Comparison of ENCODE assay signal across 20 cellular contexts in the genomic region with DNA sequence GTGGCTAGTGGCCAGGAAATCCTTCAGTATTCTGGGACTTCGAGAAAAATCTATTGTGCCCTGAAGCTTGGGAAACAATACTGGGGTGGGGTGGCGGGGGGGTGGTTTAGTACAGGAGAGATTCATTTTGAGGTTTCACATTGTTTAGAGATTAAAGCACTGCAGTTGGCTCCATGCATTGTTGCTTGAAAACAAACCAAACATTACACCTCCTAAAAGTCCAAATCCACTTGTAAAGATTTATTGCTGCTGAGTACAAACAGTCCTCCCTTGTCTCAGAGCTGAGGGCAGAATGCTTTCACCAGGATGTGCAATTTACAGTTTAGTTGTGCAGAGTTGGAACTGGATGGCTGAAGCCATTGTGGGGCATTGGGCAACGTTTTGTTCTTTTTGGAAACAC. TPM values are rescaled to one million over a fixed set of nuclear protein-coding genes. Genes with fewer than 3 reads are reported as not detected.
DNase-seq lines count a peak whose midpoint lies in the region; ATAC-seq and TF ChIP-seq lines count a peak whose summit lies in the region.
"Had no signal": no experiment of that assay in that cellular context is flagged by ENCODE, and none has a peak within 500 bp of the region (broad histone marks: within the 10 kb centered on the region; RNA-seq: fewer than 3 reads in every experiment).

No MANE protein-coding gene starts in this region.

- H3K27me3 ChIP-seq in heart right ventricle (no peaks in the 10 kb centered on the region), suprapubic skin (no peaks in the 10 kb centered on the region)
- H3K27me3 ChIP-seq: breast epithelium, tibial nerve had no signal

- H3K4me3 ChIP-seq in heart right ventricle (no peak overlapping the region), suprapubic skin (no peak overlapping the region)
- H3K4me3 ChIP-seq: breast epithelium, SJSA1, tibial nerve had no signal

- H3K36me3 ChIP-seq in heart right ventricle (peaks cover 0 to 16% (median 0%) of the 10 kb centered on the region in 9 donors), suprapubic skin (no peaks in the 10 kb centered on the region)
- H3K36me3 ChIP-seq: breast epithelium, SJSA1, tibial nerve had no signal

- WGBS in heart right ventricle, 2 donors, result 32 to 46% methylated on average over 3 of the region's 3 CpGs
- 30% methylated on average over 3 of the region's 3 CpGs for WGBS in suprapubic skin

- peaks cover 2 to 69% (median 28%) of the 10 kb centered on the region in 9 donors for H3K4me1 ChIP-seq in heart right ventricle
- H3K4me1 ChIP-seq in suprapubic skin, result peaks cover 12% of the 10 kb centered on the region
- H3K4me1 ChIP-seq: breast epithelium, SJSA1 had no signal

- H3K27ac ChIP-seq in heart right ventricle (peak overlapping the region in 8 of 10 donors; percentile 2 to 72 (median 48)), suprapubic skin (peak overlapping the region; percentile 24)
- H3K27ac ChIP-seq: breast epithelium, SJSA1, tibial nerve had no signal

- DNase-seq in NCI-H2227 (lab: John Stamatoyannopoulos, UW; ENCODE audit: unreplicated experiment), result peak; percentile 1
- no peak for DNase-seq in NCI-H2227 treated with DMSO at 0.1 percent for 48 hours (lab: John Stamatoyannopoulos, UW)
- peak; percentile 61 for DNase-seq in NCI-H774 (lab: John Stamatoyannopoulos, UW)
- DNase-seq in heart right ventricle, result peak in 1 of 2 donors; percentile 44
- DNase-seq in suprapubic skin (ENCODE audit: low spot score in 2 of 2), result no peak
- no peak for DNase-seq in HUDEP-2 (lab: John Stamatoyannopoulos, UW; ENCODE audit: unreplicated experiment in 76 of 76)
- DNase-seq: C1 segment of cervical spinal cord; GF-D8; NCI-H1436 treated with DMSO at 0.1 percent for 48 hours; NCI-H524; nephron progenitor cell; stimulated activated naive B cell treated with anti-CD40 and anti-IgM and Interleukin-4, amounts not matched to agents 10 μg/mL and 1 μg/mL and 100 μg/mL, for 72 hours had no signal

- no peak for TF ChIP-seq CTCF in heart right ventricle (IDR thresholded peaks at IDR 0.05)
- TF ChIP-seq CTCF in suprapubic skin (IDR thresholded peaks at IDR 0.05), result no peak

- intact Hi-C loops in heart right ventricle (cut with DNase I), result no loop called here

- peak; percentile 26 to 83 (median 54) for ATAC-seq in heart right ventricle
- ATAC-seq in GM18517 (IDR thresholded peaks at IDR 0.05; ENCODE audit: unreplicated experiment), result no peak
- no peak for ATAC-seq in GM18519 (IDR thresholded peaks at IDR 0.05; ENCODE audit: low FRiP score, unreplicated experiment)
- ATAC-seq: activated T-helper 17 cell treated with anti-CD3 and anti-CD28 coated beads, Interleukin-2, amount 50 U/mL, for 72 hours; stimulated activated naive B cell treated with anti-CD40 and anti-IgM and Interleukin-4, amounts not matched to agents 10 μg/mL and 1 μg/mL and 100 μg/mL, for 72 hours had no signal

- TF ChIP-seq POLR2A in suprapubic skin (IDR thresholded peaks at IDR 0.05), result no peak

- H3K9me3 ChIP-seq in heart right ventricle (no peaks in the 10 kb centered on the region), suprapubic skin (no peaks in the 10 kb centered on the region)
- H3K9me3 ChIP-seq: breast epithelium, SJSA1, tibial nerve had no signal

- no peak for TF ChIP-seq EP300 in suprapubic skin (IDR thresholded peaks at IDR 0.05)

RNA-seq across cellular contexts. Expression of a gene that starts 49.4 kb away (rescaled TPM):
- total RNA-seq in heart right ventricle (10 to 100 TPM in 7 of 10 donors, 1 to 10 TPM in 3; 6.0 to 42.1 (median 13.9) TPM), suprapubic skin (1 to 10 TPM; 5.8 to 8.6 (median 6.5) TPM)
- polyA plus RNA-seq in heart right ventricle, result 10 to 100 TPM in 1 of 2 donors, 1 to 10 TPM in 1; 3.0 to 34.9 TPM
- total RNA-seq: activated T-helper 17 cell treated with anti-CD3 and anti-CD28 coated beads, Interleukin-2, amount 50 U/mL, for 72 hours; HT1080; SJSA1; T-helper 2 cell treated with Interferon-gamma antibody and Interleukin-4, amounts not matched to agents 100 ng/mL and 5 ng/mL, for 36 hours had no signal

Comparison
In these comparisons a context has a peak if more than half of its experiments do, and no peak if none do; other contexts are left out.
1. DNase-seq: peak in NCI-H2227 (single experiment) and NCI-H774 (single experiment); none in NCI-H2227 treated with DMSO at 0.1 percent for 48 hours (single experiment), suprapubic skin (0 of 2) and HUDEP-2 (0 of 76).
2. ATAC-seq: peak in heart right ventricle (8 of 8); none in GM18517 (single experiment) and GM18519 (single experiment).